Comparison of ENCODE assay signal across 23 cellular contexts in the genomic region with DNA sequence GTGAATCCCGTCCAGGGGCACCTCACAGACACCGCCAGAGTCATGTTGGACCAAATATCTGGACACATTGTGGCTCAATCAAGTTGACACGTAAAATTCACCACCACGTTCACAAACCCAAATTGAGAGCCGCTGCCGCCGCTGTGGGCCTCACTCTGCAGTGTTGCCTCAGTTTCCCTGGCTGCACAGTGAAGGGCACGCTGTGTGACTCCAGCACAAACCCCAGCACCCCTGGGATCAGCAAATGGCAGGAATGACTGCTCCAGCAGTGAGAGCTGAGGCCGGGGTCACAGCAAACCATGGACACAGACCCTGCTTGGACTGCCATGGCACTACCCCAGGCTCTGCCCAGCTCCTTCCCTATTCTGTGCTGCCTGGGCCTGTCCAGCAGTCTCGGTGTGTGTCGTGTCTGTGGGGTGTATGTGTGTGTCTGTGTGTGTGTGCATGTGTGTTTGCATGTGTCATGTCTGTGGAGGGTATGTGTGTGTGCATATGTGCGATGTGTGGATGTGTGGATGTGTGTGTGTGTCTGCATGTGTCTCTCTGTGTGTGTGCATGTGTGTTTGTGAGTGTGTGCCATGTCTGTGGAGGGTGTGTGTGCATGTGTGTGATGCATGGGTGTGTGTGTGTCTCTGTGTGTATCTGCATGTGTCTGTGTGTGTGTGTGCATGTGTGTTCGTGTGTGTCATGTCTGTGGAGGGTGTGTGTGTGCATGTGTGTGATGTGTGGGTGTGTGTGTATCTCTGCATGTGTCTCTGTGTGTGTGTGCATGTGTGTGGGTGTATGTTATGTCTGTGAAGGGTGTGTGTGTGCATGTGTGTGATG. TPM values are rescaled to one million over a fixed set of nuclear protein-coding genes. Genes with fewer than 3 reads are reported as not detected.
DNase-seq lines count a peak whose midpoint lies in the region; ATAC-seq, FAIRE-seq and TF ChIP-seq lines count a peak whose summit lies in the region.
"Had no signal": no experiment of that assay in that cellular context is flagged by ENCODE, and none has a peak within 500 bp of the region (broad histone marks: within the 10 kb centered on the region; RNA-seq: fewer than 3 reads in every experiment).

No MANE protein-coding gene starts in this region.

- H2BK120ac ChIP-seq in H9 (ENCODE audit: low read depth, low read length, poor library complexity, severe bottlenecking) (no peak overlapping the region), H1 (replicated peaks; ENCODE audit: low read depth, low read length) (no peak overlapping the region)

- H3K27ac ChIP-seq in H9 (ENCODE audit: insufficient read length, low read depth, low read length) (no peak overlapping the region), H1 (ENCODE audit: low read depth, low read length) (no peak overlapping the region)
- H3K27ac ChIP-seq: A549, C4-2B had no signal

- H4K91ac ChIP-seq in H9 (ENCODE audit: insufficient read length, low read depth, low read length) (no peak overlapping the region), H1 (replicated peaks; ENCODE audit: insufficient read length, low read length) (no peak overlapping the region)

- TF ChIP-seq RAD21 in H1 (IDR thresholded peaks at IDR 0.05 in 1 of 2, conservative IDR thresholded peaks at IDR 0.05 in 1 of 2; ENCODE audit: low read depth in 2 of 2, low read length in 2 of 2), result no peak

- H3K18ac ChIP-seq in H9 (ENCODE audit: insufficient read length, low read depth, low read length) (no peak overlapping the region), H1 (ENCODE audit: extremely low read depth, low read length) (no peak overlapping the region)

- intact Hi-C loops in CD14-positive monocyte (cut with micrococcal nuclease) (no loop called here), mucosa of descending colon (cut with DNase I, micrococcal nuclease) (no loop called here)

- H3K4me3 ChIP-seq in H1 (ENCODE audit: extremely low read depth in 1 of 4, insufficient read depth in 2 of 4, low read depth in 3 of 4, low read length in 4 of 4), result no peak overlapping the region
- no peak overlapping the region for H3K4me3 ChIP-seq in mucosa of descending colon
- H3K4me3 ChIP-seq: A549 had no signal

- H3K14ac ChIP-seq in H9 (ENCODE audit: insufficient read depth, low read length) (no peak overlapping the region), H1 (ENCODE audit: insufficient read length) (no peak overlapping the region)

- ATAC-seq in mucosa of descending colon (no peak), HG02852 (IDR thresholded peaks at IDR 0.05; ENCODE audit: unreplicated experiment) (no peak)
- ATAC-seq: A549; CD8-positive, alpha-beta T cell had no signal

- H3K56ac ChIP-seq in H9 (ENCODE audit: insufficient read length, low read depth, low read length) (no peak overlapping the region), H1 (replicated peaks; ENCODE audit: insufficient read length, low read depth, low read length) (peak overlapping the region; percentile 100)

- H2AFZ ChIP-seq in H9 (ENCODE audit: low read length) (no peak overlapping the region), H1 (ENCODE audit: low read length) (no peak overlapping the region)

- H3K36me3 ChIP-seq in H1 (ENCODE audit: control insufficient read depth in 2 of 4, insufficient read depth in 4 of 4, low read length in 3 of 4) (no peaks in the 10 kb centered on the region; a peak in 2 of 8 replicates), mucosa of descending colon (ENCODE audit: low read depth) (no peaks in the 10 kb centered on the region)
- H3K36me3 ChIP-seq: BE2C had no signal

- H3K9me3 Mint-ChIP-seq in CD14-positive monocyte (peaks cover 0 to 10% (median 7%) of the 10 kb centered on the region in 7 donors), H9 (peaks cover 8 to 11% of the 10 kb centered on the region in 2 experiments), chondrocyte (ENCODE audit: low read depth) (peaks cover 11% of the 10 kb centered on the region)
- H3K9me3 Mint-ChIP-seq: CD8-positive, alpha-beta T cell had no signal

- H3K23ac ChIP-seq in H9 (ENCODE audit: insufficient read length, low read depth, low read length) (no peak overlapping the region), H1 (ENCODE audit: insufficient read length) (peak overlapping the region; percentile 55)

- H2BK12ac ChIP-seq in H9 (ENCODE audit: insufficient read length, low read depth, low read length) (no peak overlapping the region), H1 (ENCODE audit: low read depth, low read length) (no peak overlapping the region)

- H3K79me2 ChIP-seq in H9 (ENCODE audit: insufficient read depth, low read length), result no peaks in the 10 kb centered on the region
- no peaks in the 10 kb centered on the region for H3K79me2 ChIP-seq in H1 (ENCODE audit: control insufficient read depth in 1 of 2, insufficient read depth in 2 of 2, low read length in 2 of 2)

- no peak overlapping the region for H2BK20ac ChIP-seq in H9 (ENCODE audit: low read depth, low read length, poor library complexity, severe bottlenecking)
- no peak overlapping the region for H2BK20ac ChIP-seq in H1 (ENCODE audit: low read length)

- peak overlapping the region; percentile 13 for H4K8ac ChIP-seq in H9 (replicated peaks; ENCODE audit: insufficient read length, low read depth, low read length)
- no peak overlapping the region; the same call in 1 of the 2 replicates for H4K8ac ChIP-seq in H1 (ENCODE audit: extremely low read depth, insufficient read depth, low read length)

- TF ChIP-seq CTCF in CD14-positive monocyte (IDR thresholded peaks at IDR 0.05), result no peak
- no peak for TF ChIP-seq CTCF in H9 (conservative IDR thresholded peaks at IDR 0.05)
- no peak for TF ChIP-seq CTCF in H1 (IDR thresholded peaks at IDR 0.05; ENCODE audit: control extremely low read depth in 1 of 3, insufficient read depth in 1 of 3, low read depth in 1 of 3, low read length in 3 of 3)
- no peak for TF ChIP-seq CTCF in mucosa of descending colon (IDR thresholded peaks at IDR 0.05)
- no peak for TF ChIP-seq CTCF in chondrocyte (IDR thresholded peaks at IDR 0.05)

- H4K5ac ChIP-seq in H9 (ENCODE audit: insufficient read length, low read depth, low read length), result no peak overlapping the region
- no peak overlapping the region for H4K5ac ChIP-seq in H1 (ENCODE audit: insufficient read length, low read depth, low read length)

- no peak for TF ChIP-seq POLR2A in H1 (IDR thresholded peaks at IDR 0.05; ENCODE audit: control extremely low read depth in 1 of 2, low read depth in 2 of 2, low read length in 2 of 2)

- H3K23me2 ChIP-seq in H9 (ENCODE audit: insufficient read length, low read depth, low read length, poor library complexity, severe bottlenecking), result no peaks in the 10 kb centered on the region
- peaks cover 9% of the 10 kb centered on the region; the same call in 1 of the 2 replicates for H3K23me2 ChIP-seq in H1 (ENCODE audit: low read depth, low read length)

- H3K27me3 Mint-ChIP-seq in CD14-positive monocyte (ENCODE audit: low read depth in 3 of 3) (peaks cover 4 to 11% (median 7%) of the 10 kb centered on the region in 3 donors), H9 (ENCODE audit: low read depth) (peaks cover 20% of the 10 kb centered on the region), chondrocyte (ENCODE audit: low read depth) (peaks cover 21% of the 10 kb centered on the region)

- FAIRE-seq in H1 (lab: Jason Lieb, UNC), result no peak
- FAIRE-seq: A549, D721Med, G401.6, GM12892, GM19239, H54 had no signal

- H3K4me1 Mint-ChIP-seq in CD14-positive monocyte (no peaks in the 10 kb centered on the region), H9 (no peaks in the 10 kb centered on the region), chondrocyte (ENCODE audit: low read depth) (peaks cover 3% of the 10 kb centered on the region)

- H3K27ac Mint-ChIP-seq in CD14-positive monocyte (no peak overlapping the region), H9 (no peak overlapping the region), chondrocyte (ENCODE audit: unreplicated experiment) (no peak overlapping the region)
- H3K27ac Mint-ChIP-seq: CD8-positive, alpha-beta T cell had no signal

- no peak overlapping the region for H2BK5ac ChIP-seq in H9 (ENCODE audit: insufficient read length, low read length)
- H2BK5ac ChIP-seq in H1 (ENCODE audit: low read depth, low read length), result peak overlapping the region; percentile 76; the same call in 1 of the 2 replicates

- H2AK5ac ChIP-seq in H9 (ENCODE audit: insufficient read length, low read length) (no peak overlapping the region), H1 (ENCODE audit: low read depth, low read length) (peak overlapping the region; percentile 44; the same call in 1 of the 2 replicates)

- H2BK15ac ChIP-seq in H9 (ENCODE audit: low read depth, low read length), result no peak overlapping the region
- peak overlapping the region; percentile 21; the same call in 1 of the 2 replicates for H2BK15ac ChIP-seq in H1 (ENCODE audit: low read length)

- no peaks in the 10 kb centered on the region for H3K27me3 ChIP-seq in H9 (ENCODE audit: insufficient read depth, low read length)
- H3K27me3 ChIP-seq in H1 (replicated peaks in 1 of 4; ENCODE audit: control insufficient read depth in 3 of 4, extremely low read depth in 1 of 4, insufficient read depth in 3 of 4, low read length in 3 of 4), result no peaks in the 10 kb centered on the region; a peak in 1 of 7 replicates
- H3K27me3 ChIP-seq: BE2C had no signal

- CTCF ChIA-PET in H1 (lab: Charles Lee; ENCODE audit: partially characterized antibody), result interaction anchor here (0.6 to 1.1 kb wide), 3 partner anchors 10 to 15 kb away, joined by 3 to 4 read pairs (median 4); no protein-coding TSS in a partner anchor

- no peak overlapping the region for H3T11ph ChIP-seq in H9 (ENCODE audit: low read length)

- H3K79me1 ChIP-seq in H9 (ENCODE audit: insufficient read depth, low read depth, low read length, poor library complexity, severe bottlenecking), result no peaks in the 10 kb centered on the region
- no peaks in the 10 kb centered on the region for H3K79me1 ChIP-seq in H1 (ENCODE audit: low read depth, low read length)

- no peak overlapping the region for H3K9ac ChIP-seq in H9 (ENCODE audit: extremely low read depth, insufficient read length, low read length)
- H3K9ac ChIP-seq in H1 (replicated peaks in 1 of 4; ENCODE audit: extremely low read depth in 1 of 4, low read depth in 3 of 4, low read length in 3 of 4), result no peak overlapping the region; a peak in 1 of 7 replicates

- H3K4me2 ChIP-seq in H9 (ENCODE audit: insufficient read depth, insufficient read length, low read length) (no peak overlapping the region), H1 (ENCODE audit: insufficient read depth in 1 of 2, low read depth in 2 of 2, low read length in 2 of 2) (no peak overlapping the region)
- H3K4me2 ChIP-seq: A549 had no signal

- POLR2A ChIA-PET in H1 (lab: Charles Lee; ENCODE audit: partially characterized antibody), result interaction anchor here (1.3 kb wide), 1 partner anchor 11 kb away, joined by 4 read pairs; no protein-coding TSS in a partner anchor

- H3K4ac ChIP-seq in H9 (ENCODE audit: low read depth, low read length) (no peak overlapping the region), H1 (replicated peaks; ENCODE audit: insufficient read length, low read depth, low read length) (peak overlapping the region; percentile 72)

- H4K20me1 ChIP-seq in H9 (ENCODE audit: control insufficient read depth, insufficient read depth, insufficient read length), result no peaks in the 10 kb centered on the region
- peaks cover 0 to 9% of the 10 kb centered on the region in 2 experiments for H4K20me1 ChIP-seq in H1 (replicated peaks in 1 of 2; ENCODE audit: control insufficient read depth in 1 of 2, insufficient read depth in 2 of 2, low read length in 2 of 2)

- H3K36me3 Mint-ChIP-seq in CD14-positive monocyte, result no peaks in the 10 kb centered on the region
- H3K36me3 Mint-ChIP-seq in H9 (ENCODE audit: insufficient read depth in 1 of 3, low read depth in 3 of 3), result peaks cover 3 to 10% (median 9%) of the 10 kb centered on the region in 3 experiments; a peak in 5 of 7 replicates
- peaks cover 3% of the 10 kb centered on the region for H3K36me3 Mint-ChIP-seq in chondrocyte (ENCODE audit: low read depth)
- H3K36me3 Mint-ChIP-seq: CD8-positive, alpha-beta T cell had no signal

- WGBS in H9 (ENCODE audit: extremely low coverage, insufficient read length, low lambda C conversion rate), result no CpG with 5 or more reads among the region's 13 CpGs
- WGBS in H1 (ENCODE audit: extremely low coverage in 1 of 2, insufficient coverage in 1 of 2, insufficient read length in 1 of 2, insufficient replicate concordance in 2 of 2, low coverage in 1 of 2, low lambda C conversion rate in 2 of 2, missing lambda C conversion rate in 1 of 2), 2 experiments, result 89% methylated on average over 12 of the region's 13 CpGs; no CpG with 5 or more reads in 1 of the 2 experiments

- H3K9me3 ChIP-seq in H9 (ENCODE audit: control insufficient read depth, low read depth, low read length), result no peaks in the 10 kb centered on the region
- H3K9me3 ChIP-seq in H1 (ENCODE audit: insufficient read depth in 2 of 2, low read depth in 1 of 2, low read length in 1 of 2), result peaks cover 7 to 8% of the 10 kb centered on the region in 2 experiments; a peak in 2 of 4 replicates
- no peaks in the 10 kb centered on the region for H3K9me3 ChIP-seq in mucosa of descending colon

- no peak overlapping the region for H3K4me3 Mint-ChIP-seq in CD14-positive monocyte
- H3K4me3 Mint-ChIP-seq in H9, result no peak overlapping the region
- no peak overlapping the region for H3K4me3 Mint-ChIP-seq in chondrocyte (ENCODE audit: unreplicated experiment)
- H3K4me3 Mint-ChIP-seq: CD8-positive, alpha-beta T cell had no signal

- no peak for TF ChIP-seq EP300 in H1 (IDR thresholded peaks at IDR 0.05; ENCODE audit: borderline replicate concordance in 1 of 2, low read depth in 2 of 2, low read length in 2 of 2)

- peak; percentile 16 for DNase-seq in CD14-positive monocyte (ENCODE audit: low spot score)
- no peak for DNase-seq in H9
- no peak for DNase-seq in H1 (ENCODE audit: low read depth in 1 of 2, low spot score in 2 of 2)
- peak in 2 of 3 donors; percentile 7 to 15 for DNase-seq in mucosa of descending colon
- DNase-seq in NCI-H1092 treated with DMSO at 0.1 percent for 48 hours (lab: John Stamatoyannopoulos, UW), result no peak
- no peak for DNase-seq in chondrocyte (ENCODE audit: low spot score)
- DNase-seq in NCI-H526 treated with DMSO at 0.1 percent for 48 hours (lab: John Stamatoyannopoulos, UW), result no peak
- DNase-seq: BE2C, COR-L47, DMS153, DMS79 treated with DMSO at 0.1 percent for 48 hours, EL, KBM-7 had no signal

- H3K4me1 ChIP-seq in H9 (ENCODE audit: insufficient read depth, low read length) (no peaks in the 10 kb centered on the region), H1 (replicated peaks in 1 of 4; ENCODE audit: control insufficient read depth in 3 of 4, insufficient read depth in 4 of 4, low read length in 3 of 4) (no peaks in the 10 kb centered on the region), mucosa of descending colon (ENCODE audit: low read depth) (no peaks in the 10 kb centered on the region)
- H3K4me1 ChIP-seq: A549, BE2C had no signal

RNA-seq across cellular contexts. Expression of gene ADRA2C, which starts 52.2 kb away (rescaled TPM):
- not detected for polyA plus RNA-seq in CD14-positive monocyte
- 7.2 and 8.6 TPM in 2 replicates for total RNA-seq in H9 (2021)
- total RNA-seq in H1 (2021; fragmentation: NEBNext Ultra II Directional; extraction: Animal tissue kit (Norgen Biotek cat#: 25700)), result 13.8 and 14.8 TPM in 2 replicates
- 14.6 and 27.3 TPM in 2 replicates for polyA plus RNA-seq in H1 (2011; rRNA removed)
- polyA plus RNA-seq in H1 (2011; cell fraction: cytosol; rRNA removed), result 15.1 TPM
- polyA plus RNA-seq in H1 (2011; cell fraction: nucleus; rRNA removed), result 35.4 TPM
- polyA plus RNA-seq in H1 (2012, experiment 1 of 2), result 4.8 to 12.3 TPM (median 11.4 TPM) in 4 replicates
- polyA plus RNA-seq in H1 (2012, experiment 2 of 2), result 5.9 TPM
- 9.6 TPM for polyA plus RNA-seq in H1 (2013, experiment 1 of 2)
- 8.5 TPM for polyA plus RNA-seq in H1 (2013, experiment 2 of 2)
- 10.0 and 12.3 TPM in 2 replicates for polyA minus RNA-seq in H1 (2011; rRNA and poly(A)+ RNA removed)
- 11.6 TPM for polyA minus RNA-seq in H1 (2011; cell fraction: cytosol; rRNA and poly(A)+ RNA removed)
- polyA minus RNA-seq in H1 (2011; cell fraction: nucleus; rRNA and poly(A)+ RNA removed), result 16.3 TPM
- total RNA-seq in mucosa of descending colon, result 1 to 10 TPM in 2 of 3 donors, under 1 TPM in 1; 0.69 to 2.3 (median 1.4) TPM
- 0.99 to 1.6 TPM (median 1.5 TPM) in 3 replicates for total RNA-seq in chondrocyte
- total RNA-seq: CD8-positive, alpha-beta T cell had no signal
- polyA plus RNA-seq: AG04450 had no signal

Comparison
In these comparisons a context has a peak if more than half of its experiments do, and no peak if none do; other contexts are left out.
1. DNase-seq: peak in CD14-positive monocyte (single experiment) and mucosa of descending colon (2 of 3); none in H9 (single experiment), H1 (0 of 2), NCI-H1092 treated with DMSO at 0.1 percent for 48 hours (single experiment), chondrocyte (single experiment) and NCI-H526 treated with DMSO at 0.1 percent for 48 hours (single experiment).